20 cellular contexts compared by ENCODE assay signal in genomic region chr7:24582171-24582570, GRCh38. TPM values are rescaled to one million over a fixed set of nuclear protein-coding genes. Genes with fewer than 3 reads are reported as not detected.
DNase-seq lines count a peak whose midpoint lies in the region; ATAC-seq and TF ChIP-seq lines count a peak whose summit lies in the region.
"Had no signal": no experiment of that assay in that cellular context is flagged by ENCODE, and none has a peak within 500 bp of the region (broad histone marks: within the 10 kb centered on the region; RNA-seq: fewer than 3 reads in every experiment).

No MANE protein-coding gene starts in this region.

- H3K36me3 ChIP-seq in hepatocyte (replicated peaks; ENCODE audit: insufficient read depth, low read depth) = no peaks in the 10 kb centered on the region
- H3K36me3 ChIP-seq in mesenchymal stem cell (ENCODE audit: control insufficient read depth in 1 of 2, insufficient read depth in 2 of 2, low read depth in 1 of 2, low read length in 2 of 2) = no peaks in the 10 kb centered on the region
- H3K36me3 ChIP-seq in smooth muscle cell (ENCODE audit: low read depth) = no peaks in the 10 kb centered on the region
- H3K36me3 ChIP-seq: BLaER1 treated with 17β-estradiol and CSF1 and Interleukin-3, amounts not matched to agents 10 nM and 100 nM had no signal

- H3K4me1 ChIP-seq in hepatocyte (ENCODE audit: insufficient read depth) (peaks cover 4% of the 10 kb centered on the region), mesenchymal stem cell (ENCODE audit: control insufficient read depth, insufficient read depth, low read depth, low read length) (no peaks in the 10 kb centered on the region), smooth muscle cell (ENCODE audit: low read depth) (peaks cover 10% of the 10 kb centered on the region)

- no peak overlapping the region for H4K91ac ChIP-seq in mesenchymal stem cell (ENCODE audit: low read length)

- TF ChIP-seq CTCF in VCaP (conservative IDR thresholded peaks at IDR 0.05) (no peak), hepatocyte (IDR thresholded peaks at IDR 0.05; ENCODE audit: poor library complexity) (no peak), smooth muscle cell (IDR thresholded peaks at IDR 0.05; ENCODE audit: borderline replicate concordance, insufficient read depth, poor library complexity, severe bottlenecking) (no peak)

- H3K9ac ChIP-seq in mesenchymal stem cell (ENCODE audit: low read length) (no peak overlapping the region), smooth muscle cell (ENCODE audit: low read depth) (no peak overlapping the region)
- H3K9ac ChIP-seq: BLaER1 treated with 17β-estradiol and CSF1 and Interleukin-3, amounts not matched to agents 10 nM and 100 nM had no signal

- no peak overlapping the region for H2BK12ac ChIP-seq in mesenchymal stem cell (ENCODE audit: low read length in 2 of 2)

- no peak overlapping the region for H3K14ac ChIP-seq in mesenchymal stem cell (ENCODE audit: low read length in 2 of 2)

- no peak overlapping the region for H2BK15ac ChIP-seq in mesenchymal stem cell (ENCODE audit: low read depth, poor library complexity, severe bottlenecking)

- H3K9me3 Mint-ChIP-seq in activated naive CD8-positive, alpha-beta T cell treated with anti-CD3 and anti-CD28 coated beads for 36 hours = no peaks in the 10 kb centered on the region
- H3K9me3 Mint-ChIP-seq: CD4-positive, alpha-beta T cell; CD8-positive, alpha-beta T cell had no signal

- no peak overlapping the region for H2BK120ac ChIP-seq in mesenchymal stem cell (ENCODE audit: low read depth, low read length)

- no peak for ATAC-seq in HG02642 (IDR thresholded peaks at IDR 0.05; ENCODE audit: poor library complexity, unreplicated experiment)
- ATAC-seq: CD8-positive, alpha-beta T cell; GM12878 had no signal

- DNase-seq in fibroblast of gingiva (ENCODE audit: low read depth) = peak; percentile 60
- no peak for DNase-seq in hepatocyte (ENCODE audit: low spot score)
- peak; percentile 30 for DNase-seq in mesenchymal stem cell
- no peak for DNase-seq in smooth muscle cell (lab: John Stamatoyannopoulos, UW; ENCODE audit: unreplicated experiment)
- DNase-seq in activated naive CD8-positive, alpha-beta T cell treated with anti-CD3 and anti-CD28 coated beads for 36 hours = no peak
- DNase-seq in AG08395 (ENCODE audit: low spot score) = no peak
- DNase-seq: 8988T; ACHN; AML-193; Caco-2; Calu3; CD4-positive, alpha-beta T cell; CD8-positive, alpha-beta T cell; DMS79 treated with DMSO at 0.1 percent for 48 hours; GDM1 had no signal

- H3K4me2 ChIP-seq in hepatocyte (peak overlapping the region; percentile 47), mesenchymal stem cell (ENCODE audit: low read length, poor library complexity, severe bottlenecking) (no peak overlapping the region), smooth muscle cell (no peak overlapping the region)
- H3K4me2 ChIP-seq: BLaER1 treated with 17β-estradiol and CSF1 and Interleukin-3, amounts not matched to agents 10 nM and 100 nM had no signal

- H3K4me3 Mint-ChIP-seq in activated naive CD8-positive, alpha-beta T cell treated with anti-CD3 and anti-CD28 coated beads for 36 hours = no peak overlapping the region
- H3K4me3 Mint-ChIP-seq: B cell; CD4-positive, alpha-beta T cell; CD8-positive, alpha-beta T cell had no signal

- H3K79me2 ChIP-seq in hepatocyte (peaks cover 74% of the 10 kb centered on the region), smooth muscle cell (ENCODE audit: low read depth) (peaks cover 81% of the 10 kb centered on the region)

- WGBS in hepatocyte (ENCODE audit: low lambda C conversion rate, missing lambda C conversion rate) = 83% methylated on average over 2 of the region's 2 CpGs
- 47% methylated on average over 1 of the region's 2 CpGs for WGBS in mesenchymal stem cell
- WGBS in smooth muscle cell (ENCODE audit: low lambda C conversion rate) = 95% methylated on average over 2 of the region's 2 CpGs

- no peaks in the 10 kb centered on the region for H3K27me3 ChIP-seq in hepatocyte
- H3K27me3 ChIP-seq in mesenchymal stem cell (ENCODE audit: control insufficient read depth in 1 of 2, insufficient read depth in 1 of 2, low read length in 2 of 2) = no peaks in the 10 kb centered on the region
- H3K27me3 ChIP-seq in smooth muscle cell (ENCODE audit: low read depth) = no peaks in the 10 kb centered on the region
- H3K27me3 ChIP-seq: BLaER1 treated with 17β-estradiol and CSF1 and Interleukin-3, amounts not matched to agents 10 nM and 100 nM had no signal

- H3K9me3 ChIP-seq in hepatocyte (ENCODE audit: low read depth) = no peaks in the 10 kb centered on the region
- no peaks in the 10 kb centered on the region for H3K9me3 ChIP-seq in mesenchymal stem cell (ENCODE audit: control insufficient read depth, low read length)
- H3K9me3 ChIP-seq in smooth muscle cell (replicated peaks; ENCODE audit: low read depth) = no peaks in the 10 kb centered on the region
- H3K9me3 ChIP-seq: Caco-2 had no signal

- no peak overlapping the region for H3K4ac ChIP-seq in mesenchymal stem cell (ENCODE audit: low read depth in 1 of 2, low read length in 2 of 2)

- H4K20me1 ChIP-seq in hepatocyte (ENCODE audit: insufficient read depth, poor library complexity, severe bottlenecking) (no peaks in the 10 kb centered on the region), smooth muscle cell (ENCODE audit: low read depth) (peaks cover 54% of the 10 kb centered on the region)

- H2AK5ac ChIP-seq in mesenchymal stem cell (ENCODE audit: low read length, severe bottlenecking) = no peak overlapping the region

- no peak overlapping the region for H3K27ac Mint-ChIP-seq in activated naive CD8-positive, alpha-beta T cell treated with anti-CD3 and anti-CD28 coated beads for 36 hours
- H3K27ac Mint-ChIP-seq: B cell; CD4-positive, alpha-beta T cell; CD8-positive, alpha-beta T cell had no signal

- peaks cover 4% of the 10 kb centered on the region for H3K79me1 ChIP-seq in mesenchymal stem cell (replicated peaks; ENCODE audit: low read length, poor library complexity, severe bottlenecking)

- no peak overlapping the region for H3K18ac ChIP-seq in mesenchymal stem cell (ENCODE audit: low read depth in 1 of 2, low read length in 2 of 2)

- H4K8ac ChIP-seq in mesenchymal stem cell (ENCODE audit: low read length) = no peak overlapping the region

- no peak overlapping the region for H3K23ac ChIP-seq in mesenchymal stem cell (ENCODE audit: low read length in 2 of 2)

- H2BK5ac ChIP-seq in mesenchymal stem cell (ENCODE audit: low read depth, low read length, poor library complexity, severe bottlenecking) = no peak overlapping the region

- H3K4me1 Mint-ChIP-seq in activated naive CD8-positive, alpha-beta T cell treated with anti-CD3 and anti-CD28 coated beads for 36 hours = peaks cover 36% of the 10 kb centered on the region

- H3F3A ChIP-seq in smooth muscle cell (ENCODE audit: low read depth) = no peaks in the 10 kb centered on the region

- H3K9me2 ChIP-seq in hepatocyte (replicated peaks; ENCODE audit: insufficient read depth) = no peaks in the 10 kb centered on the region

- no peak overlapping the region for H2AFZ ChIP-seq in hepatocyte
- H2AFZ ChIP-seq in mesenchymal stem cell (ENCODE audit: low read depth, low read length) = no peak overlapping the region
- no peak overlapping the region for H2AFZ ChIP-seq in smooth muscle cell (ENCODE audit: low read depth)

- H3K27me3 Mint-ChIP-seq in activated naive CD8-positive, alpha-beta T cell treated with anti-CD3 and anti-CD28 coated beads for 36 hours = no peaks in the 10 kb centered on the region
- H3K27me3 Mint-ChIP-seq: B cell; CD4-positive, alpha-beta T cell had no signal

- H3K27ac ChIP-seq in VCaP (peak overlapping the region; percentile 94), hepatocyte (peak overlapping the region; percentile 77), mesenchymal stem cell (ENCODE audit: low read length, poor library complexity, severe bottlenecking) (no peak overlapping the region), smooth muscle cell (ENCODE audit: low read depth) (no peak overlapping the region)
- H3K27ac ChIP-seq: BLaER1 treated with 17β-estradiol and CSF1 and Interleukin-3, amounts not matched to agents 10 nM and 100 nM had no signal

- H3K4me3 ChIP-seq in hepatocyte = no peak overlapping the region
- no peak overlapping the region for H3K4me3 ChIP-seq in mesenchymal stem cell (ENCODE audit: insufficient read depth in 1 of 2, low read depth in 1 of 2, low read length in 2 of 2)
- no peak overlapping the region for H3K4me3 ChIP-seq in smooth muscle cell
- H3K4me3 ChIP-seq: BLaER1 treated with 17β-estradiol and CSF1 and Interleukin-3, amounts not matched to agents 10 nM and 100 nM; GM12878 had no signal

- peaks cover 2% of the 10 kb centered on the region for H3K36me3 Mint-ChIP-seq in activated naive CD8-positive, alpha-beta T cell treated with anti-CD3 and anti-CD28 coated beads for 36 hours
- H3K36me3 Mint-ChIP-seq: CD8-positive, alpha-beta T cell had no signal

RNA-seq across cellular contexts. Expression of gene PALS2, which starts 8.9 kb away (rescaled TPM):
- 74.9 and 84.5 TPM in 2 replicates for total RNA-seq in hepatocyte
- polyA plus RNA-seq in hepatocyte = 37.6 and 43.9 TPM in 2 replicates
- polyA plus RNA-seq in mesenchymal stem cell (2013, experiment 1 of 2) = 14.2 TPM
- 13.4 TPM for polyA plus RNA-seq in mesenchymal stem cell (2013, experiment 2 of 2)
- total RNA-seq in smooth muscle cell = 32.2 and 46.2 TPM in 2 replicates
- 11.1 and 16.4 TPM in 2 replicates for polyA plus RNA-seq in smooth muscle cell
- total RNA-seq in activated naive CD8-positive, alpha-beta T cell treated with anti-CD3 and anti-CD28 coated beads for 36 hours = 10 to 100 TPM; 38.5 to 40.9 TPM

Comparison
In these comparisons a context has a peak if more than half of its experiments do, and no peak if none do; other contexts are left out.
1. H3K27ac ChIP-seq: peak in VCaP (single experiment) and hepatocyte (single experiment); none in mesenchymal stem cell (single experiment) and smooth muscle cell (single experiment).
2. DNase-seq: peak in fibroblast of gingiva (single experiment) and mesenchymal stem cell (single experiment); none in hepatocyte (single experiment), smooth muscle cell (single experiment), activated naive CD8-positive, alpha-beta T cell treated with anti-CD3 and anti-CD28 coated beads for 36 hours (single experiment) and AG08395 (single experiment).